8 cellular contexts compared by ENCODE assay signal in the genomic region with DNA sequence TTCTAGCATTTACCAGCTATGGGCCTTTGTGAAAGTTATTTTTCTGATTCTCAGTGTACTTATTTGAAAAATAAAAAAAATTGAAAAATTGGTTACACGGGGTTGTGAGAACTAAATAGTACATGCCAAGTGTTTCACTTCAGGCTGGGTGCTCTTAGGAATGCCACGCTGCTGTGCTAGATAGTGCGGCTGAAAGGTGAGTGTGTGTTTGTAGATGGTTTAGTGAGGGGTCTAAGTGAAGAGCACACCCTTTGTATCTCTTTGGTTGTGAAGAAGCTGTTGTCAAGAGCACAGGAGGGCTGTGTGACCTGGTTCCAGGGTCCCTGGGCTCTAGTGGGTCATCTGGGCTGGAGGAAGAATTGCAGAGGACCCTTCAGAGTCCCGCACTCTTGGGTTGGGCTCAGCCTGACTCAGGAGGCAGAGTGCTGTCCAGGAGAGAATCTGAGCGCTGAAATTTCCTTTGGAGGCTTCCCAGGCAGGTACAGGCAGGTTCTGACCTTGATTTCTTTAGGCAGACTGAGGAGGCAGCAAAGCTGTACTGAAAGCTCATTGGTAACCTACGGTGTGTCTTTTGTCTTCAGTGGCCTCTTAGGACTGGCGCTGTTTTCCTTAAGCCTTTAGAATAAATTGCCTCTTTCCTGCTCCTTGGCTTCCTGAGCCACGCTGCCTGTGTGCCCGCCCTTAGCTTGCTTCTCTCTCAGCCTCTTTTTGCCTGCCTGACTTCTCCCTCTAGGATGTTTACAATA. TPM values are rescaled to one million over a fixed set of nuclear protein-coding genes. Genes with fewer than 3 reads are reported as not detected.
DNase-seq lines count a peak whose midpoint lies in the region; ATAC-seq and TF ChIP-seq lines count a peak whose summit lies in the region.

No MANE protein-coding gene starts in this region.

- no peaks in the 10 kb centered on the region for H3K27me3 ChIP-seq in skeletal muscle tissue (ENCODE audit: control insufficient read depth in 3 of 3, insufficient read depth in 3 of 3, low read length in 3 of 3)

- peak overlapping the region in 2 of 3 donors; percentile 28 to 38 for H3K9ac ChIP-seq in skeletal muscle tissue (ENCODE audit: low read depth in 1 of 3, low read length in 3 of 3)

- H3K27ac Mint-ChIP-seq in activated T-helper 17 cell treated with anti-CD3 and anti-CD28 coated beads, Interleukin-2, amount 50 U/mL, for 72 hours, result peak overlapping the region; percentile 13

- H3K36me3 ChIP-seq in HEK293 (ENCODE audit: control insufficient read depth in 2 of 2, insufficient read depth in 1 of 2, low read length in 2 of 2) (no peaks in the 10 kb centered on the region), skeletal muscle tissue (ENCODE audit: control insufficient read depth in 3 of 3, insufficient read depth in 3 of 3, low read length in 3 of 3) (no peaks in the 10 kb centered on the region)

- H3K36me3 Mint-ChIP-seq in activated T-helper 17 cell treated with anti-CD3 and anti-CD28 coated beads, Interleukin-2, amount 50 U/mL, for 72 hours (ENCODE audit: low read depth), result no peaks in the 10 kb centered on the region

- CTCF ChIA-PET in HEK293 (lab: Yijun Ruan, JAX), result interaction anchor here (0.5 to 0.6 kb wide), 2 partner anchors 11 to 290 kb away, joined by 4 to 5 read pairs; no protein-coding TSS in a partner anchor

- POLR2A ChIA-PET in HEK293 (lab: Yijun Ruan, JAX), result no interaction called here

- peak overlapping the region; percentile 62 for H3K4me3 Mint-ChIP-seq in activated T-helper 17 cell treated with anti-CD3 and anti-CD28 coated beads, Interleukin-2, amount 50 U/mL, for 72 hours

- peaks cover 63% of the 10 kb centered on the region for H3K4me1 Mint-ChIP-seq in activated T-helper 17 cell treated with anti-CD3 and anti-CD28 coated beads, Interleukin-2, amount 50 U/mL, for 72 hours

- no peaks in the 10 kb centered on the region for H3K27me3 Mint-ChIP-seq in activated T-helper 17 cell treated with anti-CD3 and anti-CD28 coated beads, Interleukin-2, amount 50 U/mL, for 72 hours

- TF ChIP-seq CTCF in HEK293 (tag by site-specific recombination; IDR thresholded peaks at IDR 0.05) (no peak), GM10266 (IDR thresholded peaks at IDR 0.05; ENCODE audit: control insufficient read depth, insufficient read depth, low read depth, missing control alignments) (no peak)

- H3K27ac ChIP-seq in HEK293 (ENCODE audit: extremely low read depth, low read depth, low read length), result no peak overlapping the region
- H3K27ac ChIP-seq in skeletal muscle tissue (ENCODE audit: low read depth, low read length), result peak overlapping the region; percentile 4

- ATAC-seq in activated T-helper 17 cell treated with anti-CD3 and anti-CD28 coated beads, Interleukin-2, amount 50 U/mL, for 72 hours (replicated peaks), result no peak
- ATAC-seq in HG02571 (IDR thresholded peaks at IDR 0.05; ENCODE audit: unreplicated experiment) (no peak), GM19452 (IDR thresholded peaks at IDR 0.05; ENCODE audit: unreplicated experiment) (no peak)

- H3K9me3 ChIP-seq in HEK293 (ENCODE audit: control insufficient read depth, insufficient read depth, low read depth, low read length) (no peaks in the 10 kb centered on the region), skeletal muscle tissue (ENCODE audit: control insufficient read depth in 3 of 3, low read length in 3 of 3) (no peaks in the 10 kb centered on the region)

- no peaks in the 10 kb centered on the region for H3K9me3 Mint-ChIP-seq in activated T-helper 17 cell treated with anti-CD3 and anti-CD28 coated beads, Interleukin-2, amount 50 U/mL, for 72 hours

- H3K4me1 ChIP-seq in HEK293 (ENCODE audit: control insufficient read depth, insufficient read depth, low read length) (peaks cover 20% of the 10 kb centered on the region), skeletal muscle tissue (ENCODE audit: control insufficient read depth in 3 of 3, insufficient read depth in 3 of 3, low read length in 3 of 3) (peaks cover 35 to 45% (median 36%) of the 10 kb centered on the region in 3 donors)

- peak; percentile 80 for DNase-seq in iPS DF 19.7 (ENCODE audit: low read depth, low spot score)
- no peak for DNase-seq in H4 (ENCODE audit: low spot score)
- DNase-seq in GM10266 (ENCODE audit: extremely low spot score), result no peak

- H3K4me3 ChIP-seq in HEK293 (ENCODE audit: low read depth, low read length) (no peak overlapping the region), skeletal muscle tissue (ENCODE audit: low read length in 3 of 3) (no peak overlapping the region)

TF ChIP-seq in HEK293, 187 proteins besides CTCF, POLR2A, EP300 and RAD21:
- TF ChIP-seq ZNF146 (tag by site-specific recombination; IDR thresholded peaks at IDR 0.05), result no peak
- TF ChIP-seq, protein P1, sequence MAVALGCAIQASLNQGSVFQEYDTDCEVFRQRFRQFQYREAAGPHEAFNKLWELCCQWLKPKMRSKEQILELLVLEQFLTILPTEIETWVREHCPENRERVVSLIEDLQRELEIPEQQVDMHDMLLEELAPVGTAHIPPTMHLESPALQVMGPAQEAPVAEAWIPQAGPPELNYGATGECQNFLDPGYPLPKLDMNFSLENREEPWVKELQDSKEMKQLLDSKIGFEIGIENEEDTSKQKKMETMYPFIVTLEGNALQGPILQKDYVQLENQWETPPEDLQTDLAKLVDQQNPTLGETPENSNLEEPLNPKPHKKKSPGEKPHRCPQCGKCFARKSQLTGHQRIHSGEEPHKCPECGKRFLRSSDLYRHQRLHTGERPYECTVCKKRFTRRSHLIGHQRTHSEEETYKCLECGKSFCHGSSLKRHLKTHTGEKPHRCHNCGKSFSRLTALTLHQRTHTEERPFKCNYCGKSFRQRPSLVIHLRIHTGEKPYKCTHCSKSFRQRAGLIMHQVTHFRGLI (tag by site-specific recombination; IDR thresholded peaks at IDR 0.05), result peak; percentile 32; the same call in 1 of the 2 replicates

RNA-seq across cellular contexts. Expression of a gene that starts 44.4 kb away (rescaled TPM):
- total RNA-seq in activated T-helper 17 cell treated with anti-CD3 and anti-CD28 coated beads, Interleukin-2, amount 50 U/mL, for 72 hours, result 10 to 100 TPM; 26.4 to 54.9 TPM
- 77.2 TPM for total RNA-seq in skeletal muscle tissue
- total RNA-seq in H4 (2014; rRNA removed; shearing (Covaris generic)), result 17.8 and 26.4 TPM in 2 replicates
